Comparison of ENCODE assay signal across 17 cellular contexts in genomic region chr2:58767833-58768726, GRCh38.
A peak's percentile ranks its signal among the peaks of the same experiment; 100 is the strongest.
DNase-seq lines count a peak whose midpoint lies in the region; ATAC-seq lines count a peak whose summit lies in the region.
"Had no signal": no experiment of that assay in that cellular context is flagged by ENCODE, and none has a peak within 500 bp of the region (broad histone marks: within the 10 kb centered on the region; RNA-seq: fewer than 3 reads in every experiment).

No MANE protein-coding gene starts in this region.

- peak overlapping the region; percentile 64 for H3K27ac ChIP-seq in caudate nucleus (ENCODE audit: low read depth, low read length)
- H3K27ac ChIP-seq: SJCRH30 had no signal

- ATAC-seq in HG02623 (IDR thresholded peaks at IDR 0.05; ENCODE audit: unreplicated experiment) (no peak), GM19328 (IDR thresholded peaks at IDR 0.05; ENCODE audit: unreplicated experiment) (no peak)
- ATAC-seq: HCT116 had no signal

- DNase-seq in NCI-H748 (lab: John Stamatoyannopoulos, UW; ENCODE audit: unreplicated experiment) (peak; percentile 12), NCI-H748 treated with DMSO at 0.1 percent for 48 hours (lab: John Stamatoyannopoulos, UW) (no peak), NCI-H524 (lab: John Stamatoyannopoulos, UW) (peak; percentile 21 to 73), caudate nucleus (lab: John Stamatoyannopoulos, UW) (peak in 3 of 61 donors; percentile 10 to 28 (median 14)), SHP77 (lab: John Stamatoyannopoulos, UW) (no peak), 8988T (no peak)
- DNase-seq: AML-193, KG1, NCI-H1048, NCI-H187, OCI-M1, RPMI8226, SJCRH30, T-helper 2 cell had no signal

Comparison
In these comparisons a context has a peak if more than half of its experiments do, and no peak if none do; other contexts are left out.
1. DNase-seq: peak in NCI-H748 (single experiment) and NCI-H524 (2 of 2); none in NCI-H748 treated with DMSO at 0.1 percent for 48 hours (single experiment), SHP77 (0 of 2) and 8988T (single experiment).